ENCODE assay signal across 17 cellular contexts in the genomic region with DNA sequence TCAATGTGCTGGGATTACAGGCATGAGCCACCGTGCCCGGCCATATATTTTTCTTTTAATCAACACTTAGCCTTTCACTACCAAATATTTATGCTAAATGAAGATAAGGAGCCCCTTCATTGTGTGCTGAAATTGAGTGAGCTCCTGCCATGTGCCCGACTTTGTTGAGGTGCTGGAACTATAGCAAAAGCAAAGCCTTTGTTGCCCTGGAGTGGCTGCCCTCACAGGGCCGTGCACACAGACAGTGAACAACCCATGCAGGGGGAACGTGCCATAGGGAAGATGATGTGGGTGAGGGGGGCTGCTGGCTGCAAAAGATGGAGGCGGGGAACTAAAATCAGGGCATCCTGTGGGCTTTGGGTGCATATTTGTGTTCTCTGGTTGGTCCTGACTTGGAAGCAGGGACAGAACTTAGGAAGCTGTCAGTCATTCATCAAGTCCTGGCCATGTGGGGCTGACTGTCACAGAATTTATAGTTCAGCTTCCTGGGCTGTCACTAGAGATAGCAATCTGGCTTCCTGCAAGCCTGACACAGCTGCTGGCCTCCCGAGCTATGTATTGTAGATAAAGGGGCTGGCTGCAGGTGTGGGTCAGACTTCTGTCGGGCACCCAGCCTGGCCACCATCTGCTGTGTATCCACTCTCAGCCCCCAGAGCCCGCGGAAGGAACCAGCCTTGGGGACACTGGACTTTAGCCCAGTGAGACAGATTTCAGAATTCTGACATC. TPM values are rescaled to one million over a fixed set of nuclear protein-coding genes. Genes with fewer than 3 reads are reported as not detected.
A peak's percentile ranks its signal among the peaks of the same experiment; 100 is the strongest.
DNase-seq lines count a peak whose midpoint lies in the region; ATAC-seq and TF ChIP-seq lines count a peak whose summit lies in the region.
"Had no signal": no experiment of that assay in that cellular context is flagged by ENCODE, and none has a peak within 500 bp of the region (broad histone marks: within the 10 kb centered on the region; RNA-seq: fewer than 3 reads in every experiment).

No MANE protein-coding gene starts in this region.

- no peaks in the 10 kb centered on the region for H3K27me3 ChIP-seq in breast epithelium
- no peaks in the 10 kb centered on the region for H3K27me3 ChIP-seq in mesendoderm (ENCODE audit: insufficient read depth, low read length, poor library complexity)
- H3K27me3 ChIP-seq: suprapubic skin had no signal

- H2AK5ac ChIP-seq in mesendoderm (ENCODE audit: low read length) = no peak overlapping the region

- H3K79me2 ChIP-seq in mesendoderm (ENCODE audit: control insufficient read depth, insufficient read depth, low read length) = no peaks in the 10 kb centered on the region

- no peak overlapping the region for H3K4ac ChIP-seq in mesendoderm (ENCODE audit: low read depth, low read length)

- no peak overlapping the region for H4K5ac ChIP-seq in mesendoderm (ENCODE audit: low read length)

- WGBS in mesendoderm (ENCODE audit: extremely low coverage, insufficient coverage, low lambda C conversion rate) = no CpG with 5 or more reads among the region's 10 CpGs

- no peak overlapping the region for H2BK5ac ChIP-seq in mesendoderm (ENCODE audit: low read length)

- TF ChIP-seq POLR2A in breast epithelium (IDR thresholded peaks at IDR 0.05) = no peak

- H3K27ac ChIP-seq in breast epithelium = no peak overlapping the region
- H3K27ac ChIP-seq in mesendoderm (ENCODE audit: low read depth, low read length) = no peak overlapping the region
- H3K27ac ChIP-seq: spleen, suprapubic skin had no signal

- H3K4me1 ChIP-seq in breast epithelium (no peaks in the 10 kb centered on the region), mesendoderm (ENCODE audit: control insufficient read depth, low read depth, low read length) (no peaks in the 10 kb centered on the region)

- CTCF ChIA-PET in HEK293T (lab: Yijun Ruan, JAX) = no interaction called here

- peak; percentile 21 for DNase-seq in DMS 273 (lab: John Stamatoyannopoulos, UW; ENCODE audit: unreplicated experiment)
- no peak for DNase-seq in HEK293T (ENCODE audit: extremely low spot score)
- peak; percentile 77 for DNase-seq in UCSD-AML1 (lab: John Stamatoyannopoulos, UW; ENCODE audit: unreplicated experiment)
- DNase-seq in mesenteric fat pad (ENCODE audit: low spot score) = peak; percentile 78
- DNase-seq in breast epithelium (ENCODE audit: low spot score in 2 of 2) = no peak
- DNase-seq in mesendoderm = no peak
- DNase-seq: activated CD4-positive, alpha-beta T cell treated with anti-CD3 and anti-CD28 coated beads for 1 hour; activated gamma-delta T cell; H7; MM.1S; NCI-H2029; NCI-H510A treated with DMSO at 0.1 percent for 48 hours; spleen; stimulated activated CD8-positive, alpha-beta memory T cell treated with anti-CD3 and anti-CD28 coated beads, Interleukin-4, amount 100 ng/mL, for 48 hours; T1000 had no signal

- H3K4me2 ChIP-seq in mesendoderm (ENCODE audit: low read length) = no peak overlapping the region

- no peak overlapping the region for H3K9ac ChIP-seq in mesendoderm (ENCODE audit: low read length)

- no peak overlapping the region for H3K23ac ChIP-seq in mesendoderm (ENCODE audit: low read length)

- no peak overlapping the region for H2BK15ac ChIP-seq in mesendoderm (replicated peaks; ENCODE audit: low read depth)

- H3K4me3 ChIP-seq in breast epithelium (no peak overlapping the region), mesendoderm (ENCODE audit: low read length) (no peak overlapping the region)
- H3K4me3 ChIP-seq: spleen, suprapubic skin had no signal

- H2BK120ac ChIP-seq in mesendoderm (ENCODE audit: low read depth, low read length) = no peak overlapping the region

- H3K36me3 ChIP-seq in breast epithelium (no peaks in the 10 kb centered on the region), mesendoderm (ENCODE audit: control insufficient read depth, insufficient read depth, low read length) (no peaks in the 10 kb centered on the region)

- H4K8ac ChIP-seq in mesendoderm (ENCODE audit: low read depth, low read length) = no peak overlapping the region

- intact Hi-C loops in breast epithelium (cut with DNase I; ENCODE audit: low total_unique reads) = no loop called here

- POLR2A ChIA-PET in HEK293T (lab: Yijun Ruan, JAX) = no interaction called here

- no peak overlapping the region for H3K18ac ChIP-seq in mesendoderm (ENCODE audit: low read length)

- H3K79me1 ChIP-seq in mesendoderm (ENCODE audit: low read length) = no peaks in the 10 kb centered on the region

- H3K56ac ChIP-seq in mesendoderm (ENCODE audit: low read length) = no peak overlapping the region

- TF ChIP-seq CTCF in breast epithelium (IDR thresholded peaks at IDR 0.05) = no peak

- no peak for ATAC-seq in GM19395 (IDR thresholded peaks at IDR 0.05; ENCODE audit: unreplicated experiment)

- H3K9me3 ChIP-seq in breast epithelium = no peaks in the 10 kb centered on the region
- H3K9me3 ChIP-seq: spleen, suprapubic skin had no signal

TF ChIP-seq in HEK293T, 16 proteins besides CTCF, POLR2A, EP300 and RAD21:
- no peak for TF ChIP-seq TARDBP (IDR thresholded peaks at IDR 0.05)
- TF ChIP-seq, protein P1, sequence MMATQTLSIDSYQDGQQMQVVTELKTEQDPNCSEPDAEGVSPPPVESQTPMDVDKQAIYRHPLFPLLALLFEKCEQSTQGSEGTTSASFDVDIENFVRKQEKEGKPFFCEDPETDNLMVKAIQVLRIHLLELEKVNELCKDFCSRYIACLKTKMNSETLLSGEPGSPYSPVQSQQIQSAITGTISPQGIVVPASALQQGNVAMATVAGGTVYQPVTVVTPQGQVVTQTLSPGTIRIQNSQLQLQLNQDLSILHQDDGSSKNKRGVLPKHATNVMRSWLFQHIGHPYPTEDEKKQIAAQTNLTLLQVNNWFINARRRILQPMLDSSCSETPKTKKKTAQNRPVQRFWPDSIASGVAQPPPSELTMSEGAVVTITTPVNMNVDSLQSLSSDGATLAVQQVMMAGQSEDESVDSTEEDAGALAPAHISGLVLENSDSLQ (IDR thresholded peaks at IDR 0.05) = peak; percentile 38; the same call in 1 of the 2 replicates

RNA-seq across cellular contexts. Expression of gene MPC1, which starts 56.8 kb away (rescaled TPM):
- total RNA-seq in mesenteric fat pad (49.1 TPM), breast epithelium (10 to 100 TPM; 37.4 to 66.9 (median 65.7) TPM)
- 29.7 TPM for polyA plus RNA-seq in mesendoderm (2013, experiment 1 of 2)
- polyA plus RNA-seq in mesendoderm (2013, experiment 2 of 2) = 27.6 TPM

Comparison
In these comparisons a context has a peak if more than half of its experiments do, and no peak if none do; other contexts are left out.
1. DNase-seq: peak in DMS 273 (single experiment), UCSD-AML1 (single experiment) and mesenteric fat pad (single experiment); none in HEK293T (single experiment), breast epithelium (0 of 2) and mesendoderm (single experiment).